ENCODE assay signal across 13 cellular contexts in the genomic region with DNA sequence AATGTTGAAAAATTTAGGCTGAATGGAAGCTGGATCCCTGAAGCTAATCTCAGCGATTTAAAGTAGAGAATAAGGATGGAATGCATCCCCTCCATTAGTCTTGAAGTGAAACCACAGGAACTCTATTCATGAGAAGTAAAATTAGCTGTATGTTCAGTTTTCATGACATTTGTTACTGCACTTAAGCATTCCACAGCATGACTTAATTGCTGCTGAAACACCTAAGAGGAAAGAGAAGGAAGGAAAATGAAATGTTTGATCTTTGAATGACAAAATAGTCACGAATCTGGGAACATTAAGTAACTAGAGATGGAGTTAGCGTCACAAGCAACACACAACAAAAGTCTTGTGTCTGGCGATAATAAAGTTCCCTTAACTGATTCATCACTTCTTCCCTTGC.
A peak's percentile ranks its signal among the peaks of the same experiment; 100 is the strongest.
DNase-seq lines count a peak whose midpoint lies in the region; ATAC-seq and TF ChIP-seq lines count a peak whose summit lies in the region.
"Had no signal": no experiment of that assay in that cellular context is flagged by ENCODE, and none has a peak within 500 bp of the region (broad histone marks: within the 10 kb centered on the region; RNA-seq: fewer than 3 reads in every experiment).

No MANE protein-coding gene starts in this region.

- WGBS in transverse colon (ENCODE audit: low coverage in 1 of 2), 2 donors, result 68 to 72% methylated on average over 4 of the region's 4 CpGs

- peak overlapping the region; percentile 62 for H3K27ac Mint-ChIP-seq in MCF 10A (ENCODE audit: low read depth, unreplicated experiment)
- H3K27ac Mint-ChIP-seq in activated naive CD4-positive, alpha-beta T cell treated with anti-CD3 and anti-CD28 coated beads, Interleukin-2, amount 50 U/mL, for 72 hours, result peak overlapping the region; percentile 81 to 87

- H3K4me3 ChIP-seq in breast epithelium, result no peak overlapping the region
- H3K4me3 ChIP-seq in lower lobe of right lung, result no peak overlapping the region
- H3K4me3 ChIP-seq in transverse colon, result no peak overlapping the region
- H3K4me3 ChIP-seq: pancreas had no signal

- H3K4me1 Mint-ChIP-seq in MCF 10A (ENCODE audit: insufficient read depth, unreplicated experiment), result peaks cover 55% of the 10 kb centered on the region

- POLR2A ChIA-PET in MCF 10A (lab: Yijun Ruan, JAX), result interaction anchor here (1.3 to 8.4 kb wide), 5 partner anchors 11 to 273 kb away, joined by 3 to 172 read pairs (median 5); no protein-coding TSS in a partner anchor

- no TSS peak for BruUV-seq in MCF 10A (replicated peaks; lab: Mats Ljungman, UMichigan)

- TF ChIP-seq CTCF in MCF 10A (IDR thresholded peaks at IDR 0.05; ENCODE audit: unreplicated experiment) (no peak), breast epithelium (IDR thresholded peaks at IDR 0.05) (no peak), lower lobe of right lung (IDR thresholded peaks at IDR 0.05) (no peak), transverse colon (IDR thresholded peaks at IDR 0.05) (no peak)

- H3K27ac ChIP-seq in breast epithelium (peak overlapping the region in 1 of 2 donors; percentile 22), lower lobe of right lung (peak overlapping the region; percentile 66), transverse colon (peak overlapping the region in 1 of 4 donors; percentile 12)
- H3K27ac ChIP-seq: pancreas had no signal

- H3K9me3 Mint-ChIP-seq in MCF 10A (ENCODE audit: unreplicated experiment), result no peaks in the 10 kb centered on the region
- no peaks in the 10 kb centered on the region for H3K9me3 Mint-ChIP-seq in activated naive CD4-positive, alpha-beta T cell treated with anti-CD3 and anti-CD28 coated beads, Interleukin-2, amount 50 U/mL, for 72 hours

- CTCF ChIA-PET in MCF 10A (lab: Yijun Ruan, JAX), result interaction anchor here (0.6 to 9.0 kb wide), 4 partner anchors 11 to 238 kb away, joined by 3 to 158 read pairs (median 22); no protein-coding TSS in a partner anchor

- TF ChIP-seq POLR2A in breast epithelium (IDR thresholded peaks at IDR 0.05), result no peak
- no peak for TF ChIP-seq POLR2A in transverse colon (IDR thresholded peaks at IDR 0.05)

- no peak overlapping the region for H3K4me3 Mint-ChIP-seq in MCF 10A (ENCODE audit: unreplicated experiment)

- no peak for ATAC-seq in activated naive CD4-positive, alpha-beta T cell treated with anti-CD3 and anti-CD28 coated beads, Interleukin-2, amount 50 U/mL, for 72 hours
- peak; percentile 55 to 73 for ATAC-seq in lower lobe of right lung
- ATAC-seq in HG03520 (IDR thresholded peaks at IDR 0.05; ENCODE audit: unreplicated experiment), result no peak
- ATAC-seq in GM19397 (IDR thresholded peaks at IDR 0.05; ENCODE audit: unreplicated experiment), result no peak
- ATAC-seq: activated CD4-positive, CD25-positive, alpha-beta regulatory T cell treated with anti-CD3 and anti-CD28 coated beads, Interleukin-2, amount 50 U/mL, for 24 hours; pancreas had no signal

- peaks cover 10% of the 10 kb centered on the region for H3K36me3 Mint-ChIP-seq in MCF 10A (ENCODE audit: insufficient read depth, unreplicated experiment)
- H3K36me3 Mint-ChIP-seq in activated naive CD4-positive, alpha-beta T cell treated with anti-CD3 and anti-CD28 coated beads, Interleukin-2, amount 50 U/mL, for 72 hours, result peaks cover 0 to 8% of the 10 kb centered on the region in 2 donors

- DNase-seq in MCF 10A (ENCODE audit: unreplicated experiment) (no peak), breast epithelium (ENCODE audit: low spot score in 2 of 2) (no peak), lower lobe of right lung (no peak), transverse colon (no peak), T1000 (lab: John Stamatoyannopoulos, UW) (no peak)
- no peak for DNase-seq in activated naive CD4-positive, alpha-beta T cell treated with anti-CD3 and anti-CD28 coated beads, Interleukin-2, amount 50 U/mL, for 72 hours (ENCODE audit: low spot score in 2 of 2)
- DNase-seq: effector CD4-positive, alpha-beta T cell; NCI-H1048; NCI-H510A treated with DMSO at 0.1 percent for 48 hours; pancreas had no signal

- H3K36me3 ChIP-seq in breast epithelium, result no peaks in the 10 kb centered on the region
- no peaks in the 10 kb centered on the region for H3K36me3 ChIP-seq in lower lobe of right lung
- H3K36me3 ChIP-seq in transverse colon, result no peaks in the 10 kb centered on the region
- H3K36me3 ChIP-seq: pancreas had no signal

- H3K9me3 ChIP-seq in breast epithelium, result no peaks in the 10 kb centered on the region
- no peaks in the 10 kb centered on the region for H3K9me3 ChIP-seq in lower lobe of right lung
- H3K9me3 ChIP-seq in transverse colon, result no peaks in the 10 kb centered on the region
- H3K9me3 ChIP-seq: pancreas had no signal

- no peak for TF ChIP-seq EP300 in transverse colon (IDR thresholded peaks at IDR 0.05; ENCODE audit: low read depth)

- in situ Hi-C loops in transverse colon (cut with MboI; ENCODE audit: low pct_ligation_motif_present in 1 of 4, low pct_unique_long_range_greater_than_20kb in 1 of 4, low sequenced_read_pairs in 3 of 4), result loop anchor here in 2 of 4 donors (10.0 kb wide), 1 partner anchor 162 kb away; no protein-coding TSS in a partner anchor

- no peaks in the 10 kb centered on the region for H3K27me3 Mint-ChIP-seq in MCF 10A (ENCODE audit: insufficient read depth, unreplicated experiment)

- no peaks in the 10 kb centered on the region for H3K27me3 ChIP-seq in breast epithelium
- H3K27me3 ChIP-seq in lower lobe of right lung (ENCODE audit: low read depth), result no peaks in the 10 kb centered on the region
- no peaks in the 10 kb centered on the region for H3K27me3 ChIP-seq in transverse colon

- H3K4me1 ChIP-seq in breast epithelium, result no peaks in the 10 kb centered on the region
- peaks cover 40% of the 10 kb centered on the region for H3K4me1 ChIP-seq in lower lobe of right lung
- H3K4me1 ChIP-seq in transverse colon, result peaks cover 0 to 6% (median 3%) of the 10 kb centered on the region in 4 donors
- H3K4me1 ChIP-seq: pancreas had no signal

- intact Hi-C loops in MCF 10A (cut with micrococcal nuclease) (loop anchor here (2.0 to 5.0 kb wide), 2 partner anchors 104 to 494 kb away; no protein-coding TSS in a partner anchor), breast epithelium (cut with DNase I; ENCODE audit: low total_unique reads) (loop anchor here (10.0 kb wide), 1 partner anchor 162 kb away; no protein-coding TSS in a partner anchor), lower lobe of right lung (cut with DNase I) (loop anchor here (10.0 kb wide), 1 partner anchor 162 kb away; no protein-coding TSS in a partner anchor), transverse colon (cut with DNase I; ENCODE audit: low total_unique reads) (no loop called here)

Comparison
In these comparisons a context has a peak if more than half of its experiments do, and no peak if none do; other contexts are left out.
1. ATAC-seq: peak in lower lobe of right lung (2 of 2); none in activated naive CD4-positive, alpha-beta T cell treated with anti-CD3 and anti-CD28 coated beads, Interleukin-2, amount 50 U/mL, for 72 hours (0 of 2), HG03520 (single experiment) and GM19397 (single experiment).